In the genomic region with DNA sequence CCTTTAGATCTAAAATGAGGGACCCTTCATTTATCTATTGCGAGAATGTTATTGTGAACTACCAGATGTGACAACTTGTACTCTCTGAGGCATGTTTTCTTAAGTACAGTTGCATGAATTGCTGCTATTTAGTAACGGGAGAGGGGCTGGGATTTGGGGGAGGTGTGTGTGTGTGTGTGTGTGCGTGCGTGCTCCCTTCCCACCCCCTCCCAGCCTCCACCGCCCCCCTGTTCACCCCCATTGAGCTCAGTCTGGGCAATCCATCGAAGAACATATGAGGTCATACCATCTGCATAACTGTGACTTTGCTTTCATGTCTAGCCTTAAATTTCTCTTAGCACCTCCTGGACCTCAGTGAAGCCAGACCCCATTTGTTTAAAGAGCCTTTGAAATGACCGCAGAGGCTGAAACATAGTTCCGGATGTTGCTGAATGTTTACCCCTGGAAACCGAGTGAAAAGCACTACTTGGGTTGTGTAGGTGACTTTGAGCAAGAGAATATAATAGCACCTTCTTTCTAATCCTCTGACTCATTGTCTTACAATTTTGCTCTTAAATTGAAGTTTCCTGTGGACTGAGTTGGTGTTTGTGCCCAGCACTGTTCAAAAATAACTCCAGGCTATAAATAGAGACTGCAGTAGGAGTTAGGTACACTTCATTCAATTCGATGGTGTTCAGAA, we compare ENCODE assay signal across 9 cellular contexts.
A peak's percentile ranks its signal among the peaks of the same experiment; 100 is the strongest.
DNase-seq lines count a peak whose midpoint lies in the region; ATAC-seq and TF ChIP-seq lines count a peak whose summit lies in the region.
"Had no signal": no experiment of that assay in that cellular context is flagged by ENCODE, and none has a peak within 500 bp of the region (broad histone marks: within the 10 kb centered on the region; RNA-seq: fewer than 3 reads in every experiment).

No MANE protein-coding gene starts in this region.

- no peak for TF ChIP-seq CTCF in PC-3 (conservative IDR thresholded peaks at IDR 0.05; ENCODE audit: low read depth, low read length)
- no peak for TF ChIP-seq CTCF in neutrophil (IDR thresholded peaks at IDR 0.05)
- TF ChIP-seq CTCF in glutamatergic neuron (IDR thresholded peaks at IDR 0.05; ENCODE audit: partially characterized antibody, unreplicated experiment) = no peak

- WGBS in esophagus, 2 donors = 50 to 58% methylated on average over 10 of the region's 10 CpGs

- no peak overlapping the region for H3K4me3 ChIP-seq in PC-3 (ENCODE audit: low read length)
- no peak overlapping the region for H3K4me3 ChIP-seq in esophagus (ENCODE audit: low read depth in 1 of 2, low read length in 2 of 2)
- H3K4me3 ChIP-seq in neutrophil (ENCODE audit: low read depth in 1 of 2, low read length in 1 of 2) = no peak overlapping the region

- intact Hi-C loops in PC-3 (cut with micrococcal nuclease) = loop anchor here (1.0 kb wide), 1 partner anchor 76 kb away; the partner anchor contains the start of gene UBE4B

- CTCF ChIA-PET in PC-3 (lab: Charles Lee) = interaction anchor here (0.6 kb wide), 1 partner anchor 74 kb away, joined by 4 read pairs; no protein-coding TSS in a partner anchor

- peak; percentile 41 for DNase-seq in AG08395 (ENCODE audit: low spot score)
- peak; percentile 84 for DNase-seq in PC-3
- no peak for DNase-seq in cortex of kidney (lab: John Stamatoyannopoulos, UW)
- DNase-seq in DMS114 treated with DMSO at 0.1 percent for 48 hours (lab: John Stamatoyannopoulos, UW; ENCODE audit: unreplicated experiment) = no peak
- DNase-seq in glutamatergic neuron = no peak
- DNase-seq in NCI-H2227 (lab: John Stamatoyannopoulos, UW; ENCODE audit: unreplicated experiment) = no peak

- peaks cover 1% of the 10 kb centered on the region for H3K9me3 Mint-ChIP-seq in glutamatergic neuron (ENCODE audit: unreplicated experiment)
- H3K9me3 Mint-ChIP-seq: T-helper 2 cell treated with Interferon-gamma antibody and Interleukin-4, amounts not matched to agents 5 μg/mL and 100 μg/mL, for 36 hours had no signal

- peak overlapping the region; percentile 28 for H3K27ac ChIP-seq in PC-3 (ENCODE audit: low read length)
- peak overlapping the region; percentile 63 to 74 for H3K27ac ChIP-seq in esophagus (ENCODE audit: low read depth in 2 of 2, low read length in 1 of 2)
- peak overlapping the region; percentile 73 for H3K27ac ChIP-seq in neutrophil

- H3K4me1 Mint-ChIP-seq in glutamatergic neuron (ENCODE audit: low read depth, unreplicated experiment) = peaks cover 3% of the 10 kb centered on the region

- no TSS peak for BruUV-seq in PC-3 (replicated peaks; lab: Mats Ljungman, UMichigan)

- H3K27ac Mint-ChIP-seq in glutamatergic neuron (ENCODE audit: unreplicated experiment) = no peak overlapping the region
- H3K27ac Mint-ChIP-seq: T-helper 2 cell treated with Interferon-gamma antibody and Interleukin-4, amounts not matched to agents 5 μg/mL and 100 μg/mL, for 36 hours had no signal

- peaks cover 4% of the 10 kb centered on the region for H3K36me3 Mint-ChIP-seq in glutamatergic neuron (ENCODE audit: unreplicated experiment)

- no peak overlapping the region for H3K4me3 Mint-ChIP-seq in glutamatergic neuron (ENCODE audit: unreplicated experiment)
- H3K4me3 Mint-ChIP-seq: T-helper 2 cell treated with Interferon-gamma antibody and Interleukin-4, amounts not matched to agents 5 μg/mL and 100 μg/mL, for 36 hours had no signal

- H3K9ac ChIP-seq in PC-3 (ENCODE audit: low read length) = no peak overlapping the region

- H4K20me1 ChIP-seq in PC-3 (ENCODE audit: low read length) = no peaks in the 10 kb centered on the region

- H3K36me3 ChIP-seq in PC-3 (ENCODE audit: low read depth, low read length) (peaks cover 16% of the 10 kb centered on the region; the same call in 1 of the 2 replicates), esophagus (ENCODE audit: control insufficient read depth in 2 of 2, insufficient read depth in 2 of 2, low read length in 1 of 2) (peaks cover 8 to 17% of the 10 kb centered on the region in 2 donors), neutrophil (peaks cover 61% of the 10 kb centered on the region)

- H3K27me3 ChIP-seq in PC-3 (ENCODE audit: low read length) (no peaks in the 10 kb centered on the region), esophagus (ENCODE audit: control insufficient read depth in 1 of 2, insufficient read depth in 2 of 2, low read length in 2 of 2) (no peaks in the 10 kb centered on the region), neutrophil (no peaks in the 10 kb centered on the region)

- H3K9me3 ChIP-seq in PC-3 (ENCODE audit: low read length) (no peaks in the 10 kb centered on the region), esophagus (ENCODE audit: control insufficient read depth in 2 of 2, insufficient read depth in 1 of 2, low read depth in 1 of 2, low read length in 1 of 2) (no peaks in the 10 kb centered on the region), neutrophil (no peaks in the 10 kb centered on the region)

- no peaks in the 10 kb centered on the region for H3F3A ChIP-seq in PC-3 (ENCODE audit: low read length, unreplicated experiment)

- peaks cover 5% of the 10 kb centered on the region for H3K27me3 Mint-ChIP-seq in glutamatergic neuron (ENCODE audit: unreplicated experiment)

- ATAC-seq in PC-3 = peak; percentile 95

- peak overlapping the region; percentile 36 for H3K4me2 ChIP-seq in PC-3 (ENCODE audit: low read length)

- no peaks in the 10 kb centered on the region for H3K9me2 ChIP-seq in PC-3 (replicated peaks; ENCODE audit: low read length)

- H2AFZ ChIP-seq in PC-3 (ENCODE audit: low read length) = no peak overlapping the region

- peaks cover 23% of the 10 kb centered on the region for H3K4me1 ChIP-seq in PC-3 (ENCODE audit: insufficient read depth, low read length)
- H3K4me1 ChIP-seq in esophagus (ENCODE audit: control insufficient read depth in 2 of 2, insufficient read depth in 2 of 2, low read length in 1 of 2) = peaks cover 4 to 11% of the 10 kb centered on the region in 2 donors
- peaks cover 16 to 26% of the 10 kb centered on the region in 2 experiments for H3K4me1 ChIP-seq in neutrophil (ENCODE audit: control insufficient read depth in 1 of 2, insufficient read depth in 1 of 2, low read depth in 1 of 2, low read length in 1 of 2)

- no peaks in the 10 kb centered on the region for H3K79me2 ChIP-seq in PC-3 (ENCODE audit: low read length)

- POLR2A ChIA-PET in PC-3 (lab: Charles Lee; ENCODE audit: unreplicated experiment) = no interaction called here

Comparison
In these comparisons a context has a peak if more than half of its experiments do, and no peak if none do; other contexts are left out.
1. DNase-seq: peak in AG08395 (single experiment) and PC-3 (single experiment); none in cortex of kidney (single experiment), DMS114 treated with DMSO at 0.1 percent for 48 hours (single experiment), glutamatergic neuron (single experiment) and NCI-H2227 (single experiment).
2. Peak in every context shown above with its lines, with median percentiles within 50 percentile points of each other: H3K27ac ChIP-seq.